In genomic region chrX:2409796-2410195, GRCh38 we compare ENCODE assay signal across 19 cellular contexts.
"Had no signal": no experiment of that assay in that cellular context is flagged by ENCODE, and none has a peak within 500 bp of the region (broad histone marks: within the 10 kb centered on the region; RNA-seq: fewer than 3 reads in every experiment).

No MANE protein-coding gene starts in this region.

- ATAC-seq: stimulated activated naive B cell treated with anti-CD40 and anti-IgM and Interleukin-4, amounts not matched to agents 10 μg/mL and 1 μg/mL and 100 μg/mL, for 72 hours; stimulated activated naive CD8-positive, alpha-beta T cell treated with anti-CD3 and anti-CD28 coated beads, Interleukin-15, amount 100 ng/mL, for 72 hours had no signal

- H3K4me3 Mint-ChIP-seq: mesothelial cell of epicardium; naive B cell; neural crest cell; stimulated activated naive B cell treated with anti-CD40 and anti-IgM and Interleukin-4, amounts not matched to agents 10 μg/mL and 1 μg/mL and 100 μg/mL, for 72 hours; stimulated activated naive CD8-positive, alpha-beta T cell treated with anti-CD3 and anti-CD28 coated beads, Interleukin-15, amount 100 ng/mL, for 72 hours had no signal

- H3K9me3 ChIP-seq: prostate gland, testis had no signal

- H3K9ac ChIP-seq: parathyroid adenoma had no signal

- H3K27me3 ChIP-seq: esophagus squamous epithelium, sigmoid colon, testis, tibial nerve had no signal

- DNase-seq: cerebellar nuclear complex; esophagus squamous epithelium; foreskin fibroblast; kidney; naive B cell; nucleus accumbens; retina; sigmoid colon; stimulated activated CD4-positive, alpha-beta T cell treated with anti-CD3 and anti-CD28 coated beads, Interleukin-2, amount 100 ng/mL, for 24 hours; stimulated activated CD4-positive, alpha-beta T cell treated with anti-CD3 and anti-CD28 coated beads, Interleukin-4, amount 100 ng/mL, for 4 hours; stimulated activated naive B cell treated with anti-CD40 and anti-IgM and Interleukin-4, amounts not matched to agents 10 μg/mL and 1 μg/mL and 100 μg/mL, for 72 hours; stimulated activated naive CD8-positive, alpha-beta T cell treated with anti-CD3 and anti-CD28 coated beads, Interleukin-15, amount 100 ng/mL, for 72 hours; testis had no signal

- H3K4me1 Mint-ChIP-seq: stimulated activated naive CD8-positive, alpha-beta T cell treated with anti-CD3 and anti-CD28 coated beads, Interleukin-15, amount 100 ng/mL, for 72 hours had no signal

- H3K9me3 Mint-ChIP-seq: neural crest cell had no signal

- H3K27ac Mint-ChIP-seq: mesothelial cell of epicardium; stimulated activated naive B cell treated with anti-CD40 and anti-IgM and Interleukin-4, amounts not matched to agents 10 μg/mL and 1 μg/mL and 100 μg/mL, for 72 hours; stimulated activated naive CD8-positive, alpha-beta T cell treated with anti-CD3 and anti-CD28 coated beads, Interleukin-15, amount 100 ng/mL, for 72 hours had no signal

- H3K79me2 ChIP-seq: parathyroid adenoma had no signal

- H3K27me3 Mint-ChIP-seq: naive B cell; stimulated activated naive B cell treated with anti-CD40 and anti-IgM and Interleukin-4, amounts not matched to agents 10 μg/mL and 1 μg/mL and 100 μg/mL, for 72 hours; stimulated activated naive CD8-positive, alpha-beta T cell treated with anti-CD3 and anti-CD28 coated beads, Interleukin-15, amount 100 ng/mL, for 72 hours had no signal

- H3K4me3 ChIP-seq: esophagus squamous epithelium, prostate gland, sigmoid colon, skin epidermis, testis, tibial nerve had no signal

- H3K27ac ChIP-seq: esophagus squamous epithelium, parathyroid adenoma, prostate gland, sigmoid colon, skin epidermis, testis, tibial nerve had no signal

- H3K4me1 ChIP-seq: parathyroid adenoma, prostate gland, sigmoid colon, testis, tibial nerve had no signal
